In genomic region chr3:89533320-89533719, GRCh38 we compare ENCODE assay signal across 4 cellular contexts.
"Had no signal": no experiment of that assay in that cellular context is flagged by ENCODE, and none has a peak within 500 bp of the region (broad histone marks: within the 10 kb centered on the region; RNA-seq: fewer than 3 reads in every experiment).

No MANE protein-coding gene starts in this region.

- H3K4me3 ChIP-seq: GM23338 had no signal

- H2AFZ ChIP-seq: GM23338 had no signal

- DNase-seq: H9, HCEC 1CT, IMR-90 had no signal

- H3K4me2 ChIP-seq: GM23338 had no signal

- H3K4me3 Mint-ChIP-seq: GM23338, H9 had no signal

- H3K27ac Mint-ChIP-seq: GM23338, H9 had no signal

- ATAC-seq: GM23338 had no signal
